In the genomic region with DNA sequence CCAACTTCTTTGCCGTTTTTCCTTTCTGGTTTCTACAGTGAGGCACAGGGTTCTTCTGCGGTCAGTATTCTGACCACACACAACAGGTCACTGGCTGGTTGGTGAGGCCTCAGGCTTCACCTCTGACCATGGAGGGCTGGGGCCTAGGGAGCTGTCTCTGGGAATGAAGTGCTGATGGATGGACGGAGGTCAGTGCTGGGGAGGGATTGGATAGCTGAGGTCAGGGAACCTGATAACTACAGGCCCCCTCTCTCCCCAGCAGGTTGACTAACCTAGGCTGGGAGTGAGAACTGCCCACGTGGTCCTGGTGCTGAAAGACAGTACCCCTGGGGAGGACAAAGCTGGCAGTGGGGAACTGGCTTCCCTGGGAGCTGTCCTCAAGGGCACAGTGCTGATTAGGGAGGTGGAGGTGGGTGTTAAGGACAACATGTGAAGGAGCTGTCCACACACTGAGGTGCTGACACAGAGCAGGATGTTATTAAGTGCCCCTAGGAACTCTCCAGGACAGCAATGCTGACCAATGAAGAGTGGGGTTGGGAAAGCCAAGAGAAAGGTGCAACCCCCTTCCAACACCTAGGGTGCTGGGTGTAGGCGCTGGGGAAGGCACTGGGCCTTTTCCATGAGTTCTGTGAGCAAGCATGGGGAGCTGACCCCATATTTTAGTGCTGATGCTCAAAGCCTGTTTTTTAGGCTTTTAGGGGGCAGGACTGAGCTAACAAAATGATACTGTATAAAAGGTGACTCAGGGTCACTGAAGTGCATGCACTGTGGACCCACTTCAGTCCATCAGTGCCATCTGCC, we compare ENCODE assay signal across 8 cellular contexts. TPM values are rescaled to one million over a fixed set of nuclear protein-coding genes. Genes with fewer than 3 reads are reported as not detected.
A peak's percentile ranks its signal among the peaks of the same experiment; 100 is the strongest.
DNase-seq lines count a peak whose midpoint lies in the region; ATAC-seq and TF ChIP-seq lines count a peak whose summit lies in the region.

No MANE protein-coding gene starts in this region.

- H3K27me3 ChIP-seq in A673 (replicated peaks; ENCODE audit: insufficient read depth, low read depth, low read length, poor library complexity) (no peaks in the 10 kb centered on the region), mesenchymal stem cell (ENCODE audit: control insufficient read depth in 1 of 2, insufficient read depth in 1 of 2, low read length in 2 of 2) (peaks cover 31 to 56% of the 10 kb centered on the region in 2 experiments)

- H4K8ac ChIP-seq in mesenchymal stem cell (ENCODE audit: low read length): no peak overlapping the region

- H3K4ac ChIP-seq in mesenchymal stem cell (ENCODE audit: low read depth in 1 of 2, low read length in 2 of 2): no peak overlapping the region

- no peak overlapping the region for H3K23ac ChIP-seq in mesenchymal stem cell (ENCODE audit: low read length in 2 of 2)

- WGBS in mesenchymal stem cell: 37% methylated on average over 5 of the region's 5 CpGs

- H2AK5ac ChIP-seq in mesenchymal stem cell (ENCODE audit: low read length, severe bottlenecking): no peak overlapping the region

- no peaks in the 10 kb centered on the region for H3K9me3 Mint-ChIP-seq in T-cell
- no peaks in the 10 kb centered on the region for H3K9me3 Mint-ChIP-seq in central memory CD8-positive, alpha-beta T cell

- H3K9me3 ChIP-seq in A673 (ENCODE audit: low read depth, low read length, poor library complexity, severe bottlenecking): no peaks in the 10 kb centered on the region
- no peaks in the 10 kb centered on the region for H3K9me3 ChIP-seq in HEK293 (ENCODE audit: control insufficient read depth, insufficient read depth, low read depth, low read length)
- H3K9me3 ChIP-seq in mesenchymal stem cell (ENCODE audit: control insufficient read depth, low read length): no peaks in the 10 kb centered on the region

- H3K4me1 ChIP-seq in A673 (ENCODE audit: insufficient read depth, low read length, poor library complexity, severe bottlenecking): no peaks in the 10 kb centered on the region
- no peaks in the 10 kb centered on the region for H3K4me1 ChIP-seq in HEK293 (ENCODE audit: control insufficient read depth, insufficient read depth, low read length)
- H3K4me1 ChIP-seq in mesenchymal stem cell (ENCODE audit: control insufficient read depth, insufficient read depth, low read depth, low read length): no peaks in the 10 kb centered on the region

- H3K27me3 Mint-ChIP-seq in T-cell: peaks cover 11% of the 10 kb centered on the region in 2 donors
- H3K27me3 Mint-ChIP-seq in central memory CD8-positive, alpha-beta T cell: peaks cover 17% of the 10 kb centered on the region

- no peak overlapping the region for H3K27ac Mint-ChIP-seq in T-cell
- no peak overlapping the region for H3K27ac Mint-ChIP-seq in central memory CD8-positive, alpha-beta T cell (ENCODE audit: low read depth)

- DNase-seq in A673 (ENCODE audit: low spot score) (peak; percentile 75), T-cell (peak in 33 of 34 experiments; percentile 20 to 73 (median 54)), mesenchymal stem cell (peak; percentile 79), inferior parietal cortex (ENCODE audit: extremely low spot score) (no peak), D341Med (ENCODE audit: low spot score) (no peak)
- DNase-seq in central memory CD8-positive, alpha-beta T cell (ENCODE audit: low spot score in 2 of 2): peak; percentile 30 to 59

- H3K36me3 Mint-ChIP-seq in T-cell: no peaks in the 10 kb centered on the region
- no peaks in the 10 kb centered on the region for H3K36me3 Mint-ChIP-seq in central memory CD8-positive, alpha-beta T cell (ENCODE audit: insufficient read depth)

- no peak overlapping the region for H3K4me2 ChIP-seq in mesenchymal stem cell (ENCODE audit: low read length, poor library complexity, severe bottlenecking)

- H3K27ac ChIP-seq in A673 (ENCODE audit: low read depth, low read length, poor library complexity, severe bottlenecking): no peak overlapping the region
- no peak overlapping the region for H3K27ac ChIP-seq in HEK293 (ENCODE audit: extremely low read depth, low read depth, low read length)
- no peak overlapping the region for H3K27ac ChIP-seq in mesenchymal stem cell (ENCODE audit: low read length, poor library complexity, severe bottlenecking)

- H3K79me1 ChIP-seq in mesenchymal stem cell (replicated peaks; ENCODE audit: low read length, poor library complexity, severe bottlenecking): no peaks in the 10 kb centered on the region

- H3K9ac ChIP-seq in mesenchymal stem cell (ENCODE audit: low read length): no peak overlapping the region

- H3K4me3 ChIP-seq in A673 (ENCODE audit: low read depth, low read length, poor library complexity, severe bottlenecking) (no peak overlapping the region), HEK293 (ENCODE audit: low read depth, low read length) (no peak overlapping the region), mesenchymal stem cell (ENCODE audit: insufficient read depth in 1 of 2, low read depth in 1 of 2, low read length in 2 of 2) (no peak overlapping the region)

- peak; percentile 47 to 82 (median 58) for ATAC-seq in T-cell (replicated peaks in 1 of 4)
- peak; percentile 75 for ATAC-seq in central memory CD8-positive, alpha-beta T cell (replicated peaks; ENCODE audit: extremely low read depth, poor library complexity, severe bottlenecking)
- ATAC-seq in HG03457 (IDR thresholded peaks at IDR 0.05; ENCODE audit: unreplicated experiment): no peak

- no peak overlapping the region for H3K18ac ChIP-seq in mesenchymal stem cell (ENCODE audit: low read depth in 1 of 2, low read length in 2 of 2)

- no peak overlapping the region for H2BK15ac ChIP-seq in mesenchymal stem cell (ENCODE audit: low read depth, poor library complexity, severe bottlenecking)

- no peak overlapping the region for H2BK120ac ChIP-seq in mesenchymal stem cell (ENCODE audit: low read depth, low read length)

- no peak overlapping the region for H3K4me3 Mint-ChIP-seq in T-cell
- no peak overlapping the region for H3K4me3 Mint-ChIP-seq in central memory CD8-positive, alpha-beta T cell

- no peak overlapping the region for H4K91ac ChIP-seq in mesenchymal stem cell (ENCODE audit: low read length)

- H2BK12ac ChIP-seq in mesenchymal stem cell (ENCODE audit: low read length in 2 of 2): no peak overlapping the region

- intact Hi-C loops in A673 (cut with micrococcal nuclease; ENCODE audit: unreplicated experiment): no loop called here

- POLR2A ChIA-PET in A673 (lab: Charles Lee; ENCODE audit: low non-redundant PET) (no interaction called here), HEK293 (lab: Yijun Ruan, JAX) (no interaction called here), T-cell (lab: Charles Lee) (no interaction called here)

- H3K36me3 ChIP-seq in A673 (ENCODE audit: insufficient read depth, low read length, poor library complexity, severe bottlenecking) (no peaks in the 10 kb centered on the region), HEK293 (ENCODE audit: control insufficient read depth in 2 of 2, insufficient read depth in 1 of 2, low read length in 2 of 2) (no peaks in the 10 kb centered on the region), mesenchymal stem cell (ENCODE audit: control insufficient read depth in 1 of 2, insufficient read depth in 2 of 2, low read depth in 1 of 2, low read length in 2 of 2) (no peaks in the 10 kb centered on the region)

- H2BK5ac ChIP-seq in mesenchymal stem cell (ENCODE audit: low read depth, low read length, poor library complexity, severe bottlenecking): no peak overlapping the region

- no peak for TF ChIP-seq CTCF in A673 (conservative IDR thresholded peaks at IDR 0.05; ENCODE audit: low read depth, low read length)
- no peak for TF ChIP-seq CTCF in HEK293 (tag by site-specific recombination; IDR thresholded peaks at IDR 0.05)

- CTCF ChIA-PET in A673 (lab: Charles Lee) (no interaction called here), HEK293 (lab: Yijun Ruan, JAX) (interaction anchor here (0.7 kb wide), 1 partner anchor 112 kb away, joined by 3 read pairs; no protein-coding TSS in a partner anchor), T-cell (lab: Charles Lee) (no interaction called here)

- BruUV-seq in A673 (replicated peaks; lab: Mats Ljungman, UMichigan): no TSS peak

- H2AFZ ChIP-seq in mesenchymal stem cell (ENCODE audit: low read depth, low read length): no peak overlapping the region

- peaks cover 3 to 11% (median 7%) of the 10 kb centered on the region in 3 donors for H3K4me1 Mint-ChIP-seq in T-cell
- no peaks in the 10 kb centered on the region for H3K4me1 Mint-ChIP-seq in central memory CD8-positive, alpha-beta T cell

- H3K14ac ChIP-seq in mesenchymal stem cell (ENCODE audit: low read length in 2 of 2): no peak overlapping the region

TF ChIP-seq in HEK293, 187 proteins besides CTCF, POLR2A, EP300 and RAD21 (continues in another document):
- TF ChIP-seq ZNF830 (tag by site-specific recombination; IDR thresholded peaks at IDR 0.05; ENCODE audit: low read depth) (no peak), ZNF707 (tag by site-specific recombination; IDR thresholded peaks at IDR 0.05) (no peak), GLIS1 (tag by site-specific recombination; IDR thresholded peaks at IDR 0.05) (peak; percentile 68; the same call in 1 of the 2 replicates), OVOL3 (tag by site-specific recombination; IDR thresholded peaks at IDR 0.05) (no peak), PRDM6 (tag by site-specific recombination; IDR thresholded peaks at IDR 0.05) (no peak), ZSCAN16 (tag by site-specific recombination; IDR thresholded peaks at IDR 0.05) (no peak)
- TF ChIP-seq, protein P1, sequence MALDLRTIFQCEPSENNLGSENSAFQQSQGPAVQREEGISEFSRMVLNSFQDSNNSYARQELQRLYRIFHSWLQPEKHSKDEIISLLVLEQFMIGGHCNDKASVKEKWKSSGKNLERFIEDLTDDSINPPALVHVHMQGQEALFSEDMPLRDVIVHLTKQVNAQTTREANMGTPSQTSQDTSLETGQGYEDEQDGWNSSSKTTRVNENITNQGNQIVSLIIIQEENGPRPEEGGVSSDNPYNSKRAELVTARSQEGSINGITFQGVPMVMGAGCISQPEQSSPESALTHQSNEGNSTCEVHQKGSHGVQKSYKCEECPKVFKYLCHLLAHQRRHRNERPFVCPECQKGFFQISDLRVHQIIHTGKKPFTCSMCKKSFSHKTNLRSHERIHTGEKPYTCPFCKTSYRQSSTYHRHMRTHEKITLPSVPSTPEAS (tag by site-specific recombination; IDR thresholded peaks at IDR 0.05): no peak

RNA-seq across cellular contexts. Expression of gene ATP2B2, which starts 45.2 kb away (rescaled TPM):
- total RNA-seq in A673 (2021) (0.17 and 0.35 TPM in 2 replicates), T-cell (not detected)
- not detected for polyA plus RNA-seq in mesenchymal stem cell (2013, experiment 1 of 2)
- not detected for polyA plus RNA-seq in mesenchymal stem cell (2013, experiment 2 of 2)

Comparison
In these comparisons a context has a peak if more than half of its experiments do, and no peak if none do; other contexts are left out.
1. DNase-seq: peak in A673 (single experiment), T-cell (33 of 34), central memory CD8-positive, alpha-beta T cell (2 of 2) and mesenchymal stem cell (single experiment); none in inferior parietal cortex (single experiment) and D341Med (single experiment).